Comparison of ENCODE assay signal across 17 cellular contexts in genomic region chr15:42203891-42204290, GRCh38. TPM values are rescaled to one million over a fixed set of nuclear protein-coding genes. Genes with fewer than 3 reads are reported as not detected.
DNase-seq lines count a peak whose midpoint lies in the region; ATAC-seq and TF ChIP-seq lines count a peak whose summit lies in the region.
"Had no signal": no experiment of that assay in that cellular context is flagged by ENCODE, and none has a peak within 500 bp of the region (broad histone marks: within the 10 kb centered on the region; RNA-seq: fewer than 3 reads in every experiment).

No MANE protein-coding gene starts in this region.

- TF ChIP-seq CTCF in BJ (IDR thresholded peaks at IDR 0.05; ENCODE audit: insufficient read depth, low read depth, low read length) (no peak), PC-3 (conservative IDR thresholded peaks at IDR 0.05; ENCODE audit: low read depth, low read length) (no peak), fibroblast of the aortic adventitia (IDR thresholded peaks at IDR 0.05; ENCODE audit: insufficient read depth, low read length) (no peak), foreskin fibroblast (IDR thresholded peaks at IDR 0.05; ENCODE audit: low read depth, low read length) (no peak)

- no peaks in the 10 kb centered on the region for H3K36me3 ChIP-seq in BJ (ENCODE audit: control insufficient read depth, insufficient read depth, low read length)
- H3K36me3 ChIP-seq in PC-3 (ENCODE audit: low read depth, low read length) = peaks cover 10% of the 10 kb centered on the region
- H3K36me3 ChIP-seq: BE2C had no signal

- H3K27me3 ChIP-seq in BJ (ENCODE audit: control insufficient read depth, insufficient read depth, low read length) = no peaks in the 10 kb centered on the region
- H3K27me3 ChIP-seq in PC-3 (ENCODE audit: low read length) = no peaks in the 10 kb centered on the region
- H3K27me3 ChIP-seq: BE2C had no signal

- H3K4me2 ChIP-seq in PC-3 (ENCODE audit: low read length) = peak overlapping the region; percentile 9

- H2AFZ ChIP-seq in PC-3 (ENCODE audit: low read length) = no peak overlapping the region

- CTCF ChIA-PET in BJ (lab: Yijun Ruan, JAX) = no interaction called here
- CTCF ChIA-PET in PC-3 (lab: Charles Lee) = interaction anchor here (0.6 kb wide), 1 partner anchor 723 kb away, joined by 3 read pairs; no protein-coding TSS in a partner anchor
- CTCF ChIA-PET in activated CD8-positive, alpha-beta T cell treated with anti-CD3 and anti-CD28 coated beads, Interleukin-2, amount 10 ng/mL, durations not matched to agents 7 days and 5 days (lab: Charles Lee) = no interaction called here

- no peaks in the 10 kb centered on the region for H3K9me2 ChIP-seq in PC-3 (replicated peaks; ENCODE audit: low read length)

- peak overlapping the region; percentile 44 for H3K27ac ChIP-seq in PC-3 (ENCODE audit: low read length)

- H3F3A ChIP-seq in PC-3 (ENCODE audit: low read length, unreplicated experiment) = no peaks in the 10 kb centered on the region

- H4K20me1 ChIP-seq in PC-3 (ENCODE audit: low read length) = no peaks in the 10 kb centered on the region

- H3K27me3 Mint-ChIP-seq in activated CD8-positive, alpha-beta T cell treated with anti-CD3 and anti-CD28 coated beads, Interleukin-2, amount 10 ng/mL, durations not matched to agents 7 days and 5 days (ENCODE audit: low read depth) = no peaks in the 10 kb centered on the region

- H3K79me2 ChIP-seq in PC-3 (ENCODE audit: low read length) = peaks cover 46% of the 10 kb centered on the region

- POLR2A ChIA-PET in BJ (lab: Charles Lee) (interaction anchor here (0.6 kb wide), 1 partner anchor 69 kb away, joined by 3 read pairs; the partner anchor contains the start of genes GANC and TMEM87A), PC-3 (lab: Charles Lee; ENCODE audit: unreplicated experiment) (no interaction called here)
- POLR2A ChIA-PET in activated CD8-positive, alpha-beta T cell treated with anti-CD3 and anti-CD28 coated beads, Interleukin-2, amount 10 ng/mL, durations not matched to agents 7 days and 5 days (lab: Charles Lee) = no interaction called here

- H3K4me3 Mint-ChIP-seq in activated CD8-positive, alpha-beta T cell treated with anti-CD3 and anti-CD28 coated beads, Interleukin-2, amount 10 ng/mL, durations not matched to agents 7 days and 5 days = no peak overlapping the region

- no peak overlapping the region for H3K27ac Mint-ChIP-seq in activated CD8-positive, alpha-beta T cell treated with anti-CD3 and anti-CD28 coated beads, Interleukin-2, amount 10 ng/mL, durations not matched to agents 7 days and 5 days

- H3K4me1 ChIP-seq in PC-3 (ENCODE audit: insufficient read depth, low read length) = peaks cover 24% of the 10 kb centered on the region
- H3K4me1 ChIP-seq: BE2C had no signal

- no peaks in the 10 kb centered on the region for H3K9me3 Mint-ChIP-seq in activated CD8-positive, alpha-beta T cell treated with anti-CD3 and anti-CD28 coated beads, Interleukin-2, amount 10 ng/mL, durations not matched to agents 7 days and 5 days (ENCODE audit: insufficient read depth)
- H3K9me3 Mint-ChIP-seq: CD8-positive, alpha-beta memory T cell had no signal

- H3K4me3 ChIP-seq in BJ (ENCODE audit: low read depth, low read length) = no peak overlapping the region
- H3K4me3 ChIP-seq in PC-3 (ENCODE audit: low read length) = no peak overlapping the region
- H3K4me3 ChIP-seq in fibroblast of the aortic adventitia (ENCODE audit: low read depth, low read length) = no peak overlapping the region
- no peak overlapping the region for H3K4me3 ChIP-seq in foreskin fibroblast (ENCODE audit: low read depth in 1 of 2, low read length in 2 of 2)

- H3K4me1 Mint-ChIP-seq in activated CD8-positive, alpha-beta T cell treated with anti-CD3 and anti-CD28 coated beads, Interleukin-2, amount 10 ng/mL, durations not matched to agents 7 days and 5 days (ENCODE audit: low read depth) = peaks cover 30% of the 10 kb centered on the region

- no TSS peak for BruUV-seq in PC-3 (replicated peaks; lab: Mats Ljungman, UMichigan)

- peak; percentile 57 for ATAC-seq in PC-3
- ATAC-seq in activated CD8-positive, alpha-beta T cell treated with anti-CD3 and anti-CD28 coated beads, Interleukin-2, amount 10 ng/mL, durations not matched to agents 7 days and 5 days = no peak

- H3K36me3 Mint-ChIP-seq in activated CD8-positive, alpha-beta T cell treated with anti-CD3 and anti-CD28 coated beads, Interleukin-2, amount 10 ng/mL, durations not matched to agents 7 days and 5 days (ENCODE audit: low read depth) = peaks cover 20% of the 10 kb centered on the region

- DNase-seq in BJ (ENCODE audit: low read depth) (peak; percentile 20), GM04503 (ENCODE audit: low read depth) (peak; percentile 5), PC-3 (peak; percentile 81), fibroblast of the aortic adventitia (ENCODE audit: low read depth) (peak; percentile 31), NCI-H446 treated with DMSO at 0.1 percent for 48 hours (lab: John Stamatoyannopoulos, UW) (no peak), foreskin fibroblast (no peak)
- no peak for DNase-seq in activated CD8-positive, alpha-beta T cell treated with anti-CD3 and anti-CD28 coated beads, Interleukin-2, amount 10 ng/mL, durations not matched to agents 7 days and 5 days
- DNase-seq: BE2C; CD8-positive, alpha-beta memory T cell; HCEC 1CT; NCI-H1105; NCI-H187; NCI-H446; NCI-H774; SIG-M5 had no signal

- no peak overlapping the region for H3K9ac ChIP-seq in PC-3 (ENCODE audit: low read length)

- H3K9me3 ChIP-seq in PC-3 (ENCODE audit: low read length) = no peaks in the 10 kb centered on the region
- H3K9me3 ChIP-seq: BE2C had no signal

- intact Hi-C loops in PC-3 (cut with micrococcal nuclease) = loop anchor here (10.0 kb wide), 1 partner anchor 271 kb away; no protein-coding TSS in a partner anchor

RNA-seq across cellular contexts. Expression of gene VPS39, which starts 4.2 kb away (rescaled TPM):
- polyA plus RNA-seq in BJ (2011; rRNA removed) = 54.7 and 79.5 TPM in 2 replicates
- 41.1 and 42.4 TPM in 2 replicates for polyA minus RNA-seq in BJ (2011; rRNA and poly(A)+ RNA removed)
- 28.5 and 46.4 TPM in 2 replicates for total RNA-seq in PC-3 (2014; rRNA removed)
- 61.8 and 174 TPM in 2 replicates for total RNA-seq in fibroblast of the aortic adventitia (ENCODE audit: low replicate concordance)
- total RNA-seq in activated CD8-positive, alpha-beta T cell treated with anti-CD3 and anti-CD28 coated beads, Interleukin-2, amount 10 ng/mL, durations not matched to agents 7 days and 5 days = 10 to 100 TPM; 61.0 to 65.7 TPM

RNA-seq across cellular contexts. Expression of gene PLA2G4F, which starts 47.5 kb away (rescaled TPM):
- polyA plus RNA-seq in BJ (2011; rRNA removed) = not detected in 2 replicates
- not detected in 2 replicates for polyA minus RNA-seq in BJ (2011; rRNA and poly(A)+ RNA removed)
- 5.5 and 5.8 TPM in 2 replicates for total RNA-seq in PC-3 (2014; rRNA removed)
- total RNA-seq in fibroblast of the aortic adventitia (ENCODE audit: low replicate concordance) = not detected in 2 replicates
- total RNA-seq in activated CD8-positive, alpha-beta T cell treated with anti-CD3 and anti-CD28 coated beads, Interleukin-2, amount 10 ng/mL, durations not matched to agents 7 days and 5 days = not detected
- total RNA-seq: A673; CD8-positive, alpha-beta memory T cell; G401 had no signal
- polyA plus RNA-seq: CD8-positive, alpha-beta memory T cell had no signal

Comparison
In these comparisons a context has a peak if more than half of its experiments do, and no peak if none do; other contexts are left out.
1. DNase-seq: peak in BJ (single experiment), GM04503 (single experiment), PC-3 (single experiment) and fibroblast of the aortic adventitia (single experiment); none in NCI-H446 treated with DMSO at 0.1 percent for 48 hours (single experiment), activated CD8-positive, alpha-beta T cell treated with anti-CD3 and anti-CD28 coated beads, Interleukin-2, amount 10 ng/mL, durations not matched to agents 7 days and 5 days (single experiment) and foreskin fibroblast (0 of 2).